Comparison of ENCODE assay signal across 2 cellular contexts in the genomic region with DNA sequence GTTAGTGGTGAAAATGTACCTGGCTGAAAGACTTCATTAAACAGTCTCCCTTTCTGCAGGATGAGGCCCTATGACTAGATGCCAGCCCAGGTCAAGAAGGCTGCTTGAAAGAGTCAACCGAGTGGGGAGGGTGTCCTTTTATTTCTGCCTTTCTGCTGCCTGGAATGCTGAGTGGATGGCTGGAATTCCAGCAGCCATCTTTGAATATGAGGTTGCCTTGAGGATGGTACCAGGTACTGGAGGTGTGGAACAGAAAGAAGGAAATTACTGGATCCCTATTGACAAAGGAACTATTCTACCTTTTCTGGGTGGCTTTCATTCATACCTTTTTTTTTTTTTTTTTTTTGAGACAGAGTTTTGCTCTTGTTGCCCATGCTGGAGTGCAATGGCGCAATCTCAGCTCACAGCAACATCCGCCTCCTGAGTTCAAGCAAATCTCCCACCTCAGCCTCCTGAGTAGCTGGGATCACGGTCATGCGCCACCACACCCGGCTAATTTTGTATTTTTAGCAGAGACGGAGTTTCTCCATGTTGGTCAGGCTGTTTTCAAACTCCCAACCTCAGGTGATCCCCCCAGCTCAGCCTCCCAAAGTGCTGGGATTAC.
A peak's percentile ranks its signal among the peaks of the same experiment; 100 is the strongest.
TF ChIP-seq lines count a peak whose summit lies in the region.

No MANE protein-coding gene starts in this region.

TF ChIP-seq in K562, 482 proteins besides CTCF, POLR2A, EP300 and RAD21:
- peak; percentile 66 for TF ChIP-seq RBM25 (IDR thresholded peaks at IDR 0.05; ENCODE audit: low read depth, low read length, severe bottlenecking)
- no peak for TF ChIP-seq CEBPB (tag; IDR thresholded peaks at IDR 0.05)

TF ChIP-seq in H1, 55 proteins besides CTCF, POLR2A, EP300 and RAD21:
- TF ChIP-seq GTF2F1 (IDR thresholded peaks at IDR 0.05; ENCODE audit: borderline replicate concordance, low read depth, low read length) (no peak), CEBPB (IDR thresholded peaks at IDR 0.05; ENCODE audit: low read depth, low read length) (no peak), TEAD4 (IDR thresholded peaks at IDR 0.05; ENCODE audit: low read depth, low read length) (peak; percentile 64; the same call in 1 of the 2 replicates), SP1 (IDR thresholded peaks at IDR 0.05; ENCODE audit: low read depth, low read length) (no peak), KDM1A (IDR thresholded peaks at IDR 0.05; ENCODE audit: borderline replicate concordance, low read length) (peak; percentile 59; the same call in 1 of the 2 replicates), CHD7 (IDR thresholded peaks at IDR 0.05; ENCODE audit: insufficient replicate concordance, low read length) (no peak), HDAC6 (IDR thresholded peaks at IDR 0.05; ENCODE audit: low read depth, low read length) (no peak)
